Comparison of ENCODE assay signal across 9 cellular contexts in the genomic region with DNA sequence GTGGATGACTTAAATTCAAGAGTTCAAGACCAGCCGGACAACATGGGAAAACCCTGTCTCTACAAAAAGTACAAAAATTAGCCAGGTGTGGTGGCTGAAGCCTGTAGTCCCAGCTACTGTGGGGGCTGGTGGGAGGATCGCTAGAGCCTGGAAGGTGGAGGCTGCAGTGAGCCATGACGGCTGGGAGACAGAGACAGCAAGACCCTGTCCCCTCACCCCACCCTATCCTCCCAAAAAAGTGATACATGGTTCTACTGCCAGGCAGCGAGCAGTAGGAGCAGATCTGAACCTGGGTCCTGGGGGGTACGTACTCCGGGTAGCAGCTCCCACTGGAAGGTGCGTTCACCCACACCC. TPM values are rescaled to one million over a fixed set of nuclear protein-coding genes. Genes with fewer than 3 reads are reported as not detected.
DNase-seq lines count a peak whose midpoint lies in the region; ATAC-seq and TF ChIP-seq lines count a peak whose summit lies in the region.
"Had no signal": no experiment of that assay in that cellular context is flagged by ENCODE, and none has a peak within 500 bp of the region (broad histone marks: within the 10 kb centered on the region; RNA-seq: fewer than 3 reads in every experiment).

No MANE protein-coding gene starts in this region.

- H3K36me3 ChIP-seq in BLaER1 treated with 17β-estradiol and CSF1 and Interleukin-3, amounts not matched to agents 10 nM and 100 nM = peaks cover 49 to 70% (median 64%) of the 10 kb centered on the region in 11 experiments
- H3K36me3 ChIP-seq in neural cell (ENCODE audit: insufficient read depth, low read length) = peaks cover 10% of the 10 kb centered on the region

- H4K20me1 ChIP-seq in BLaER1 treated with 17β-estradiol and CSF1 and Interleukin-3, amounts not matched to agents 10 nM and 100 nM = peaks cover 79 to 95% (median 92%) of the 10 kb centered on the region in 11 experiments
- peaks cover 53% of the 10 kb centered on the region for H4K20me1 ChIP-seq in neural cell (ENCODE audit: insufficient read depth)

- peak overlapping the region; percentile 89 to 100 (median 99); a peak in 18 of 20 replicates for H3K4me3 ChIP-seq in BLaER1 treated with 17β-estradiol and CSF1 and Interleukin-3, amounts not matched to agents 10 nM and 100 nM
- H3K4me3 ChIP-seq in LNCaP clone FGC (ENCODE audit: low read depth, low read length) (peak overlapping the region; percentile 82), coronary artery (peak overlapping the region; percentile 91), neural cell (ENCODE audit: low read length) (peak overlapping the region; percentile 90)

- H3K4me1 ChIP-seq in BLaER1 treated with 17β-estradiol and CSF1 and Interleukin-3, amounts not matched to agents 10 nM and 100 nM = peaks cover 39 to 57% (median 51%) of the 10 kb centered on the region in 10 experiments

- H2AFZ ChIP-seq in neural cell (ENCODE audit: low read depth, low read length) = no peak overlapping the region

- peak overlapping the region; percentile 87 to 98 (median 97) for H3K4me2 ChIP-seq in BLaER1 treated with 17β-estradiol and CSF1 and Interleukin-3, amounts not matched to agents 10 nM and 100 nM
- peak overlapping the region; percentile 88 for H3K4me2 ChIP-seq in neural cell (ENCODE audit: low read length)

- H3K9me3 ChIP-seq in BLaER1 treated with 17β-estradiol and CSF1 and Interleukin-3, amounts not matched to agents 10 nM and 100 nM (replicated peaks in 1 of 11) = no peaks in the 10 kb centered on the region
- no peaks in the 10 kb centered on the region for H3K9me3 ChIP-seq in neural cell (ENCODE audit: low read length)

- H3K79me2 ChIP-seq in neural cell (replicated peaks; ENCODE audit: insufficient read depth, low read length) = peaks cover 58% of the 10 kb centered on the region

- ATAC-seq in HG03378 (IDR thresholded peaks at IDR 0.05; ENCODE audit: unreplicated experiment) (no peak), GM18873 (IDR thresholded peaks at IDR 0.05; ENCODE audit: low FRiP score, unreplicated experiment) (no peak)

- no peak for TF ChIP-seq CTCF in LNCaP clone FGC (IDR thresholded peaks at IDR 0.05; ENCODE audit: control insufficient read depth, extremely low read depth, insufficient read depth)
- no peak for TF ChIP-seq CTCF in coronary artery (IDR thresholded peaks at IDR 0.05)
- TF ChIP-seq CTCF in neural cell (IDR thresholded peaks at IDR 0.05; ENCODE audit: poor library complexity, severe bottlenecking) = no peak

- peak overlapping the region; percentile 95 to 100 (median 99); a peak in 21 of 22 replicates for H3K9ac ChIP-seq in BLaER1 treated with 17β-estradiol and CSF1 and Interleukin-3, amounts not matched to agents 10 nM and 100 nM
- peak overlapping the region; percentile 84 for H3K9ac ChIP-seq in neural cell (ENCODE audit: low read length)

- H3K9me2 ChIP-seq in neural cell (ENCODE audit: insufficient read depth, low read length) = no peaks in the 10 kb centered on the region

- TF ChIP-seq EP300 in neural cell (conservative IDR thresholded peaks at IDR 0.05; ENCODE audit: poor library complexity, severe bottlenecking) = no peak

- peak overlapping the region in 8 of 11 experiments; percentile 7 to 99 (median 98); a peak in 9 of 22 replicates for H3K27ac ChIP-seq in BLaER1 treated with 17β-estradiol and CSF1 and Interleukin-3, amounts not matched to agents 10 nM and 100 nM
- H3K27ac ChIP-seq in coronary artery = peak overlapping the region; percentile 77 to 98
- H3K27ac ChIP-seq in neural cell (ENCODE audit: low read length) = peak overlapping the region; percentile 88

- DNase-seq in LNCaP clone FGC (ENCODE audit: low read depth) = no peak
- DNase-seq in coronary artery (ENCODE audit: low spot score) = no peak
- no peak for DNase-seq in OCI-M1 (lab: John Stamatoyannopoulos, UW)
- DNase-seq in stimulated activated CD4-positive, alpha-beta T cell treated with anti-CD3 and anti-CD28 coated beads, Interleukin-1b, Interleukin-23, amount 100 ng/mL, for 48 hours = no peak
- DNase-seq: cortex of kidney had no signal

- peaks cover 7% of the 10 kb centered on the region for H3F3A ChIP-seq in neural cell (ENCODE audit: insufficient read depth, low read length, poor library complexity, severe bottlenecking)

- no peaks in the 10 kb centered on the region for H3K27me3 ChIP-seq in BLaER1 treated with 17β-estradiol and CSF1 and Interleukin-3, amounts not matched to agents 10 nM and 100 nM
- no peaks in the 10 kb centered on the region for H3K27me3 ChIP-seq in neural cell (ENCODE audit: insufficient read depth, low read depth, low read length)

- TF ChIP-seq RAD21 in neural cell (conservative IDR thresholded peaks at IDR 0.05) = no peak

TF ChIP-seq in neural cell, 6 proteins besides CTCF, POLR2A, EP300 and RAD21:
- TF ChIP-seq SMC3 (conservative IDR thresholded peaks at IDR 0.05; ENCODE audit: poor library complexity) (no peak), TAF1 (IDR thresholded peaks at IDR 0.05; ENCODE audit: low read depth) (no peak), EZH2 (IDR thresholded peaks at IDR 0.05; ENCODE audit: borderline replicate concordance, insufficient read depth, low read length, poor library complexity, severe bottlenecking) (no peak), MXI1 (conservative IDR thresholded peaks at IDR 0.05; ENCODE audit: poor library complexity, severe bottlenecking) (no peak), POLR2AphosphoS5 (IDR thresholded peaks at IDR 0.05) (no peak)
- TF ChIP-seq, protein P1, sequence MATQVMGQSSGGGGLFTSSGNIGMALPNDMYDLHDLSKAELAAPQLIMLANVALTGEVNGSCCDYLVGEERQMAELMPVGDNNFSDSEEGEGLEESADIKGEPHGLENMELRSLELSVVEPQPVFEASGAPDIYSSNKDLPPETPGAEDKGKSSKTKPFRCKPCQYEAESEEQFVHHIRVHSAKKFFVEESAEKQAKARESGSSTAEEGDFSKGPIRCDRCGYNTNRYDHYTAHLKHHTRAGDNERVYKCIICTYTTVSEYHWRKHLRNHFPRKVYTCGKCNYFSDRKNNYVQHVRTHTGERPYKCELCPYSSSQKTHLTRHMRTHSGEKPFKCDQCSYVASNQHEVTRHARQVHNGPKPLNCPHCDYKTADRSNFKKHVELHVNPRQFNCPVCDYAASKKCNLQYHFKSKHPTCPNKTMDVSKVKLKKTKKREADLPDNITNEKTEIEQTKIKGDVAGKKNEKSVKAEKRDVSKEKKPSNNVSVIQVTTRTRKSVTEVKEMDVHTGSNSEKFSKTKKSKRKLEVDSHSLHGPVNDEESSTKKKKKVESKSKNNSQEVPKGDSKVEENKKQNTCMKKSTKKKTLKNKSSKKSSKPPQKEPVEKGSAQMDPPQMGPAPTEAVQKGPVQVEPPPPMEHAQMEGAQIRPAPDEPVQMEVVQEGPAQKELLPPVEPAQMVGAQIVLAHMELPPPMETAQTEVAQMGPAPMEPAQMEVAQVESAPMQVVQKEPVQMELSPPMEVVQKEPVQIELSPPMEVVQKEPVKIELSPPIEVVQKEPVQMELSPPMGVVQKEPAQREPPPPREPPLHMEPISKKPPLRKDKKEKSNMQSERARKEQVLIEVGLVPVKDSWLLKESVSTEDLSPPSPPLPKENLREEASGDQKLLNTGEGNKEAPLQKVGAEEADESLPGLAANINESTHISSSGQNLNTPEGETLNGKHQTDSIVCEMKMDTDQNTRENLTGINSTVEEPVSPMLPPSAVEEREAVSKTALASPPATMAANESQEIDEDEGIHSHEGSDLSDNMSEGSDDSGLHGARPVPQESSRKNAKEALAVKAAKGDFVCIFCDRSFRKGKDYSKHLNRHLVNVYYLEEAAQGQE (IDR thresholded peaks at IDR 0.05; ENCODE audit: borderline replicate concordance) = no peak

RNA-seq across cellular contexts. Expression of gene PSMA7, which starts 2.2 kb away (rescaled TPM):
- polyA plus RNA-seq in neural cell = 871 and 874 TPM in 2 replicates
- polyA minus RNA-seq in neural cell = 181 and 185 TPM in 2 replicates

RNA-seq across cellular contexts. Expression of gene SS18L1, which starts 2.5 kb away (rescaled TPM):
- polyA plus RNA-seq in neural cell = 117 and 132 TPM in 2 replicates
- 119 and 121 TPM in 2 replicates for polyA minus RNA-seq in neural cell

RNA-seq across cellular contexts. Expression of gene LSM14B, which starts 18.7 kb away (rescaled TPM):
- 207 and 213 TPM in 2 replicates for polyA plus RNA-seq in neural cell
- 130 and 131 TPM in 2 replicates for polyA minus RNA-seq in neural cell

RNA-seq across cellular contexts. Expression of gene MTG2, which starts 41.8 kb away (rescaled TPM):
- polyA plus RNA-seq in neural cell = 22.4 and 36.1 TPM in 2 replicates
- polyA minus RNA-seq in neural cell = 21.3 and 23.1 TPM in 2 replicates
